ENCODE assay signal across 30 cellular contexts in the genomic region with DNA sequence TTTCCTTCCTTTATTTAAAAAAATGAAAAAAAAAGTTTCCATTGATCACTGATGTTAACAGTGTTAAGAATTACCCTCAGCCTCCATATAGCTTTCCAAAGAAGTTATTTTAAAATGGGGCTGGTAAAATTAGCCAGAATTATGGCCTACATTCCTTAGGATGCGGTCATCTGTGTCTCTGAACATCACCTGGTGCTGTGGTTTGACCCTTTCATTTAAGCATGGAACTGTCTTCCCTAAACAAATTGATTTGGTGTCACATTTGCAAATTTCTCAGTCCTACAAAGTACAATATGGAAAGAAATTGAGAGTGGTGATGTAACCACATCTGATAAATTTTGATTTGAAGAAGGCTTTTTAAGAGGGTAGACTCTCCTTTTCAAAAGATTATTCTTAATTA. TPM values are rescaled to one million over a fixed set of nuclear protein-coding genes. Genes with fewer than 3 reads are reported as not detected.
"Had no signal": no experiment of that assay in that cellular context is flagged by ENCODE, and none has a peak within 500 bp of the region (broad histone marks: within the 10 kb centered on the region; RNA-seq: fewer than 3 reads in every experiment).

No MANE protein-coding gene starts in this region.

- H3K27ac Mint-ChIP-seq: activated B cell treated with CpG ODN at 0.5 μM for 24 hours; activated CD8-positive, alpha-beta T cell treated with anti-CD3 and anti-CD28 coated beads for 36 hours; activated naive CD4-positive, alpha-beta T cell treated with anti-CD3 and anti-CD28 coated beads, Interleukin-2, amount 50 U/mL, for 72 hours; immature natural killer cell; naive B cell; progenitor cell of endocrine pancreas; stimulated activated naive B cell treated with anti-CD40 and anti-IgM and Interleukin-4, amounts not matched to agents 10 μg/mL and 1 μg/mL and 100 μg/mL, for 72 hours; T-helper 2 cell treated with Interferon-gamma antibody and Interleukin-4, amounts not matched to agents 5 μg/mL and 100 μg/mL, for 36 hours had no signal

- H3K36me3 Mint-ChIP-seq: activated naive CD4-positive, alpha-beta T cell treated with anti-CD3 and anti-CD28 coated beads, Interleukin-2, amount 50 U/mL, for 72 hours; immature natural killer cell; naive B cell; stimulated activated naive B cell treated with anti-CD40 and anti-IgM and Interleukin-4, amounts not matched to agents 10 μg/mL and 1 μg/mL and 100 μg/mL, for 72 hours had no signal

- H3K4me3 ChIP-seq: cardiac muscle cell, coronary artery, dorsolateral prefrontal cortex, gastroesophageal sphincter, left ventricle myocardium inferior, lung, ovary, tibial nerve had no signal

- H3K27me3 Mint-ChIP-seq: progenitor cell of endocrine pancreas had no signal

- H3K27me3 ChIP-seq: cardiac muscle cell, gastroesophageal sphincter, ovary, tibial nerve had no signal

- FAIRE-seq: small intestine had no signal

- H3K4me1 Mint-ChIP-seq: activated B cell treated with CpG ODN at 0.5 μM for 24 hours; immature natural killer cell; naive B cell; stimulated activated naive B cell treated with anti-CD40 and anti-IgM and Interleukin-4, amounts not matched to agents 10 μg/mL and 1 μg/mL and 100 μg/mL, for 72 hours had no signal

- DNase-seq: activated B cell treated with CpG ODN at 0.5 μM for 24 hours; activated CD4-positive, alpha-beta T cell treated with anti-CD3 and anti-CD28 coated beads, Interleukin-2, amount 50 U/mL, for 1 hour; activated CD8-positive, alpha-beta T cell treated with anti-CD3 and anti-CD28 coated beads for 36 hours; activated naive CD4-positive, alpha-beta T cell; activated T-cell treated with anti-CD3 and anti-CD28 coated beads, Interleukin-2, amount 50 U/mL, for 48 hours; cerebellar nuclear complex; dorsolateral prefrontal cortex; effector memory CD4-positive, alpha-beta T cell; erythroblast; head of caudate nucleus; hypothalamus; immature natural killer cell; left ventricle myocardium inferior; naive B cell; ovary; retina; small intestine; stimulated activated CD4-positive, alpha-beta T cell treated with anti-CD3 and anti-CD28 coated beads, Interleukin-4, amount 100 ng/mL, for 24 hours; stimulated activated naive B cell treated with anti-CD40 and anti-IgM and Interleukin-4, amounts not matched to agents 10 μg/mL and 1 μg/mL and 100 μg/mL, for 72 hours; T-helper 1 cell had no signal

- H3K9me3 Mint-ChIP-seq: activated B cell treated with CpG ODN at 0.5 μM for 24 hours; activated CD8-positive, alpha-beta T cell treated with anti-CD3 and anti-CD28 coated beads for 36 hours; activated naive CD4-positive, alpha-beta T cell treated with anti-CD3 and anti-CD28 coated beads, Interleukin-2, amount 50 U/mL, for 72 hours; naive B cell; T-helper 2 cell treated with Interferon-gamma antibody and Interleukin-4, amounts not matched to agents 5 μg/mL and 100 μg/mL, for 36 hours had no signal

- H3K4me3 Mint-ChIP-seq: activated B cell treated with CpG ODN at 0.5 μM for 24 hours; activated CD8-positive, alpha-beta T cell treated with anti-CD3 and anti-CD28 coated beads for 36 hours; immature natural killer cell; naive B cell; stimulated activated naive B cell treated with anti-CD40 and anti-IgM and Interleukin-4, amounts not matched to agents 10 μg/mL and 1 μg/mL and 100 μg/mL, for 72 hours; T-helper 2 cell treated with Interferon-gamma antibody and Interleukin-4, amounts not matched to agents 5 μg/mL and 100 μg/mL, for 36 hours had no signal

- H3K36me3 ChIP-seq: cardiac muscle cell, gastroesophageal sphincter, left ventricle myocardium inferior, ovary, tibial nerve had no signal

- ATAC-seq: activated CD8-positive, alpha-beta T cell treated with anti-CD3 and anti-CD28 coated beads for 36 hours; activated naive CD4-positive, alpha-beta T cell treated with anti-CD3 and anti-CD28 coated beads, Interleukin-2, amount 50 U/mL, for 72 hours; gastroesophageal sphincter; sciatic nerve; stimulated activated naive B cell treated with anti-CD40 and anti-IgM and Interleukin-4, amounts not matched to agents 10 μg/mL and 1 μg/mL and 100 μg/mL, for 72 hours had no signal

RNA-seq across cellular contexts. Expression of a gene that starts 40.3 kb away (rescaled TPM):
- total RNA-seq: activated B cell treated with CpG ODN at 0.5 μM for 24 hours; activated CD8-positive, alpha-beta T cell treated with anti-CD3 and anti-CD28 coated beads for 36 hours; activated naive CD4-positive, alpha-beta T cell treated with anti-CD3 and anti-CD28 coated beads, Interleukin-2, amount 50 U/mL, for 72 hours; left ventricle myocardium inferior; lung; mesenteric fat pad; progenitor cell of endocrine pancreas; sciatic nerve; tibial nerve had no signal
